Comparison of ENCODE assay signal across 8 cellular contexts in genomic region chr6:30646450-30647038, GRCh38. TPM values are rescaled to one million over a fixed set of nuclear protein-coding genes. Genes with fewer than 3 reads are reported as not detected.
DNase-seq lines count a peak whose midpoint lies in the region; ATAC-seq, FAIRE-seq and TF ChIP-seq lines count a peak whose summit lies in the region.

No MANE protein-coding gene starts in this region.

- no peak overlapping the region; the same call in 1 of the 2 replicates for H2AFZ ChIP-seq in KMS-11 (ENCODE audit: low read depth)

- no peak for FAIRE-seq in urothelium cell line (lab: Jason Lieb, UNC)

- H4K20me1 ChIP-seq in KMS-11 (ENCODE audit: insufficient read depth): no peaks in the 10 kb centered on the region

- no peaks in the 10 kb centered on the region for H3K27me3 ChIP-seq in KMS-11 (ENCODE audit: insufficient read depth, low read depth)

- H3K4me1 ChIP-seq in KMS-11 (ENCODE audit: low read depth, poor library complexity, severe bottlenecking): peaks cover 13% of the 10 kb centered on the region

- H3K4me3 ChIP-seq in KMS-11 (IDR thresholded peaks at IDR 0.05; ENCODE audit: insufficient read depth, low read depth, low read length): no peak overlapping the region
- H3K4me3 ChIP-seq in foreskin fibroblast (ENCODE audit: low read depth in 1 of 2, low read length in 2 of 2): peak overlapping the region; percentile 13 to 96

- DNase-seq in activated T-helper 1 cell treated with Interleukin-2 at 50 U/mL for 16 hours (ENCODE audit: low read depth) (peak; percentile 92), foreskin fibroblast (peak in 1 of 2 donors; percentile 97), omental fat pad (ENCODE audit: low spot score) (peak; percentile 62), urothelium cell line (ENCODE audit: low spot score) (peak; percentile 98)

- TF ChIP-seq CTCF in KMS-11 (conservative IDR thresholded peaks at IDR 0.05; ENCODE audit: low read depth, low read length) (no peak), foreskin fibroblast (IDR thresholded peaks at IDR 0.05; ENCODE audit: low read depth, low read length) (no peak), omental fat pad (IDR thresholded peaks at IDR 0.05) (no peak)

- H3K36me3 ChIP-seq in KMS-11 (ENCODE audit: insufficient read depth): no peaks in the 10 kb centered on the region

- no peak overlapping the region for H3K27ac ChIP-seq in KMS-11

- no peak overlapping the region for H3K9ac ChIP-seq in KMS-11

- H3K79me2 ChIP-seq in KMS-11 (ENCODE audit: insufficient read depth, low read depth): peaks cover 31% of the 10 kb centered on the region

- ATAC-seq in GM18517 (IDR thresholded peaks at IDR 0.05; ENCODE audit: unreplicated experiment) (peak; percentile 34), omental fat pad (ENCODE audit: low FRiP score) (peak; percentile 89), GM21528 (IDR thresholded peaks at IDR 0.05; ENCODE audit: low FRiP score, unreplicated experiment) (no peak), HG03439 (IDR thresholded peaks at IDR 0.05; ENCODE audit: unreplicated experiment) (no peak)

- H3K4me2 ChIP-seq in KMS-11: peak overlapping the region; percentile 58

RNA-seq across cellular contexts. Expression of gene C6orf136, which starts 0.4 kb away (rescaled TPM):
- 10 to 100 TPM in 1 of 4 donors, 1 to 10 TPM in 3; 4.7 to 11.2 (median 7.3) TPM for total RNA-seq in omental fat pad

RNA-seq across cellular contexts. Expression of gene ATAT1, which starts 19.9 kb away (rescaled TPM):
- total RNA-seq in omental fat pad: 1 to 10 TPM; 3.2 to 7.1 (median 5.8) TPM

RNA-seq across cellular contexts. Expression of gene DHX16, which starts 26.3 kb away (rescaled TPM):
- total RNA-seq in omental fat pad: 10 to 100 TPM; 19.5 to 28.1 (median 24.3) TPM

RNA-seq across cellular contexts. Expression of gene MRPS18B, which starts 28.9 kb away (rescaled TPM):
- total RNA-seq in omental fat pad: 10 to 100 TPM; 35.7 to 67.4 (median 43.0) TPM

RNA-seq across cellular contexts. Expression of gene PPP1R10, which starts 29.5 kb away (rescaled TPM):
- total RNA-seq in omental fat pad: 10 to 100 TPM; 26.3 to 89.4 (median 42.0) TPM

Comparison
In these comparisons a context has a peak if more than half of its experiments do, and no peak if none do; other contexts are left out.
1. ATAC-seq: peak in GM18517 (single experiment) and omental fat pad (single experiment); none in GM21528 (single experiment) and HG03439 (single experiment).